Comparison of ENCODE assay signal across 11 cellular contexts in genomic region chr17:28372945-28373274, GRCh38. TPM values are rescaled to one million over a fixed set of nuclear protein-coding genes. Genes with fewer than 3 reads are reported as not detected.
DNase-seq lines count a peak whose midpoint lies in the region; ATAC-seq, FAIRE-seq and TF ChIP-seq lines count a peak whose summit lies in the region.
"Had no signal": no experiment of that assay in that cellular context is flagged by ENCODE, and none has a peak within 500 bp of the region (broad histone marks: within the 10 kb centered on the region; RNA-seq: fewer than 3 reads in every experiment).

No MANE protein-coding gene starts in this region.

- no peaks in the 10 kb centered on the region for H3K36me3 ChIP-seq in PC-9 (ENCODE audit: low read depth)

- H3K36me3 Mint-ChIP-seq in activated T-cell treated with anti-CD3 and anti-CD28 coated beads, Interleukin-2, amount 50 U/mL, for 4 hours (ENCODE audit: insufficient read depth), result peaks cover under 1% of the 10 kb centered on the region
- no peaks in the 10 kb centered on the region for H3K36me3 Mint-ChIP-seq in T-helper 17 cell (ENCODE audit: low read depth)
- peaks cover 5% of the 10 kb centered on the region for H3K36me3 Mint-ChIP-seq in stimulated activated memory B cell treated with anti-CD40 and anti-IgM and Interleukin-4, amounts not matched to agents 10 μg/mL and 1 μg/mL and 100 μg/mL, for 72 hours

- CTCF ChIA-PET in PC-9 (lab: Charles Lee), result interaction anchor here (0.6 kb wide), 1 partner anchor 24 kb away, joined by 3 read pairs; no protein-coding TSS in a partner anchor

- POLR2A ChIA-PET in PC-9 (lab: Charles Lee; ENCODE audit: unreplicated experiment), result no interaction called here

- no peaks in the 10 kb centered on the region for H3K9me2 ChIP-seq in PC-9 (ENCODE audit: insufficient read depth)

- no peak for DNase-seq in activated T-cell treated with anti-CD3 and anti-CD28 coated beads, Interleukin-2, amount 50 U/mL, for 4 hours
- no peak for DNase-seq in activated T-cell treated with anti-CD3 and anti-CD28 coated beads, Interleukin-2, amount 50 U/mL, for 48 hours
- no peak for DNase-seq in T-helper 17 cell
- no peak for DNase-seq in fibroblast of villous mesenchyme (ENCODE audit: low read depth)
- DNase-seq in PC-9, result no peak
- DNase-seq in HTR-8/SVneo (ENCODE audit: insufficient read length, low spot score), result no peak
- DNase-seq in RKO (ENCODE audit: low spot score), result no peak

- FAIRE-seq in HTR-8/SVneo (lab: Jason Lieb, UNC), result no peak
- FAIRE-seq: endometrium, GM19239 had no signal

- no peaks in the 10 kb centered on the region for H3K79me2 ChIP-seq in PC-9 (ENCODE audit: low read depth)

- peak overlapping the region; percentile 73 for H3K4me3 ChIP-seq in fibroblast of villous mesenchyme (ENCODE audit: low read depth, low read length)
- H3K4me3 ChIP-seq in PC-9, result no peak overlapping the region

- peaks cover 15% of the 10 kb centered on the region; the same call in 1 of the 2 replicates for H3F3A ChIP-seq in PC-9 (ENCODE audit: insufficient read depth, low read depth)

- H3K4me3 Mint-ChIP-seq in activated T-cell treated with anti-CD3 and anti-CD28 coated beads, Interleukin-2, amount 50 U/mL, for 4 hours, result peak overlapping the region; percentile 82
- H3K4me3 Mint-ChIP-seq in T-helper 17 cell, result peak overlapping the region; percentile 97
- H3K4me3 Mint-ChIP-seq in stimulated activated memory B cell treated with anti-CD40 and anti-IgM and Interleukin-4, amounts not matched to agents 10 μg/mL and 1 μg/mL and 100 μg/mL, for 72 hours, result peak overlapping the region; percentile 81

- H3K4me1 ChIP-seq in PC-9 (replicated peaks; ENCODE audit: insufficient read depth), result peaks cover 18% of the 10 kb centered on the region

- TF ChIP-seq CTCF in fibroblast of villous mesenchyme (IDR thresholded peaks at IDR 0.05; ENCODE audit: insufficient read depth, low read depth, low read length) (no peak), PC-9 (conservative IDR thresholded peaks at IDR 0.05) (no peak)

- peaks cover 16% of the 10 kb centered on the region for H3K4me1 Mint-ChIP-seq in activated T-cell treated with anti-CD3 and anti-CD28 coated beads, Interleukin-2, amount 50 U/mL, for 4 hours (ENCODE audit: low read depth)
- peaks cover 13% of the 10 kb centered on the region for H3K4me1 Mint-ChIP-seq in T-helper 17 cell
- peaks cover 27% of the 10 kb centered on the region for H3K4me1 Mint-ChIP-seq in stimulated activated memory B cell treated with anti-CD40 and anti-IgM and Interleukin-4, amounts not matched to agents 10 μg/mL and 1 μg/mL and 100 μg/mL, for 72 hours

- intact Hi-C loops in PC-9 (cut with micrococcal nuclease; ENCODE audit: unreplicated experiment), result loop anchor here (2.0 kb wide), 1 partner anchor 54 kb away; the partner anchor contains the start of gene TMEM97

- no peak overlapping the region for H2AFZ ChIP-seq in PC-9

- no peak for ATAC-seq in activated T-cell treated with anti-CD3 and anti-CD28 coated beads, Interleukin-2, amount 50 U/mL, for 4 hours
- no peak for ATAC-seq in T-helper 17 cell
- no peak for ATAC-seq in stimulated activated memory B cell treated with anti-CD40 and anti-IgM and Interleukin-4, amounts not matched to agents 10 μg/mL and 1 μg/mL and 100 μg/mL, for 72 hours

- BruUV-seq in PC-9 (replicated peaks; lab: Mats Ljungman, UMichigan), result no TSS peak

- H3K27ac Mint-ChIP-seq in T-helper 17 cell, result peak overlapping the region; percentile 60
- H3K27ac Mint-ChIP-seq in stimulated activated memory B cell treated with anti-CD40 and anti-IgM and Interleukin-4, amounts not matched to agents 10 μg/mL and 1 μg/mL and 100 μg/mL, for 72 hours, result peak overlapping the region; percentile 86

- H3K27me3 ChIP-seq in PC-9 (ENCODE audit: insufficient read depth, low read depth), result no peaks in the 10 kb centered on the region

- H3K4me2 ChIP-seq in PC-9, result no peak overlapping the region

- no peak overlapping the region for H3K27ac ChIP-seq in PC-9

- no peaks in the 10 kb centered on the region for H3K27me3 Mint-ChIP-seq in activated T-cell treated with anti-CD3 and anti-CD28 coated beads, Interleukin-2, amount 50 U/mL, for 4 hours (ENCODE audit: low read depth)
- no peaks in the 10 kb centered on the region for H3K27me3 Mint-ChIP-seq in T-helper 17 cell
- no peaks in the 10 kb centered on the region for H3K27me3 Mint-ChIP-seq in stimulated activated memory B cell treated with anti-CD40 and anti-IgM and Interleukin-4, amounts not matched to agents 10 μg/mL and 1 μg/mL and 100 μg/mL, for 72 hours

- H3K9me3 ChIP-seq in T-helper 17 cell (ENCODE audit: control insufficient read depth, low read length, poor library complexity, severe bottlenecking) (no peaks in the 10 kb centered on the region), PC-9 (ENCODE audit: insufficient read depth, low read depth) (no peaks in the 10 kb centered on the region)

- no peaks in the 10 kb centered on the region for H3K9me3 Mint-ChIP-seq in activated T-cell treated with anti-CD3 and anti-CD28 coated beads, Interleukin-2, amount 50 U/mL, for 4 hours
- H3K9me3 Mint-ChIP-seq in stimulated activated memory B cell treated with anti-CD40 and anti-IgM and Interleukin-4, amounts not matched to agents 10 μg/mL and 1 μg/mL and 100 μg/mL, for 72 hours, result no peaks in the 10 kb centered on the region

- H4K20me1 ChIP-seq in PC-9 (ENCODE audit: insufficient read depth), result no peaks in the 10 kb centered on the region

RNA-seq across cellular contexts. Expression of gene SARM1, which starts 1.4 kb away (rescaled TPM):
- total RNA-seq in activated T-cell treated with anti-CD3 and anti-CD28 coated beads, Interleukin-2, amount 50 U/mL, for 4 hours, result 10 to 100 TPM; 28.5 to 30.9 (median 29.2) TPM
- total RNA-seq in T-helper 17 cell, result 10 to 100 TPM; 24.4 to 26.1 TPM
- 12.9 and 16.4 TPM in 2 replicates for total RNA-seq in fibroblast of villous mesenchyme
- total RNA-seq in PC-9 (2021), result 7.3 and 8.6 TPM in 2 replicates

RNA-seq across cellular contexts. Expression of gene VTN, which starts 2.8 kb away (rescaled TPM):
- 1 to 10 TPM in 1 of 3 donors, under 1 TPM in 2; 0.60 to 1.1 (median 0.94) TPM for total RNA-seq in activated T-cell treated with anti-CD3 and anti-CD28 coated beads, Interleukin-2, amount 50 U/mL, for 4 hours
- total RNA-seq in T-helper 17 cell (under 1 TPM in 1 of 2 donors, not detected in 1; 0.90 TPM), fibroblast of villous mesenchyme (5.2 and 10.0 TPM in 2 replicates), PC-9 (2021) (not detected in 2 replicates)

RNA-seq across cellular contexts. Expression of gene SEBOX, which starts 7.9 kb away (rescaled TPM):
- total RNA-seq in activated T-cell treated with anti-CD3 and anti-CD28 coated beads, Interleukin-2, amount 50 U/mL, for 4 hours, result not detected
- total RNA-seq in T-helper 17 cell (not detected), fibroblast of villous mesenchyme (not detected in 2 replicates), PC-9 (2021) (not detected in 2 replicates)
- total RNA-seq: mucosa of gallbladder had no signal

RNA-seq across cellular contexts. Expression of gene POLDIP2, which starts 15.6 kb away (rescaled TPM):
- 100 to 1,000 TPM; 141 to 168 (median 150) TPM for total RNA-seq in activated T-cell treated with anti-CD3 and anti-CD28 coated beads, Interleukin-2, amount 50 U/mL, for 4 hours
- total RNA-seq in T-helper 17 cell (10 to 100 TPM; 24.6 to 30.7 TPM), fibroblast of villous mesenchyme (85.5 and 88.9 TPM in 2 replicates), PC-9 (2021) (84.5 and 98.2 TPM in 2 replicates)

RNA-seq across cellular contexts. Expression of gene SLC46A1, which starts 33.1 kb away (rescaled TPM):
- total RNA-seq in activated T-cell treated with anti-CD3 and anti-CD28 coated beads, Interleukin-2, amount 50 U/mL, for 4 hours, result 1 to 10 TPM; 4.8 to 5.3 (median 4.9) TPM
- total RNA-seq in T-helper 17 cell (under 1 TPM; 0.50 to 0.99 TPM), fibroblast of villous mesenchyme (8.4 and 9.5 TPM in 2 replicates), PC-9 (2021) (12.6 and 14.9 TPM in 2 replicates)
